Comparison of ENCODE assay signal across 9 cellular contexts in genomic region chr7:5397657-5398237, GRCh38. TPM values are rescaled to one million over a fixed set of nuclear protein-coding genes. Genes with fewer than 3 reads are reported as not detected.
DNase-seq lines count a peak whose midpoint lies in the region; ATAC-seq and TF ChIP-seq lines count a peak whose summit lies in the region.
"Had no signal": no experiment of that assay in that cellular context is flagged by ENCODE, and none has a peak within 500 bp of the region (broad histone marks: within the 10 kb centered on the region; RNA-seq: fewer than 3 reads in every experiment).

No MANE protein-coding gene starts in this region.

- peak overlapping the region; percentile 76 to 91 for H3K4me3 Mint-ChIP-seq in activated T-cell treated with anti-CD3 and anti-CD28 coated beads, Interleukin-2, amount 50 U/mL, for 72 hours
- peak overlapping the region; percentile 84 to 88 (median 86) for H3K4me3 Mint-ChIP-seq in immature natural killer cell

- peaks cover 7 to 11% of the 10 kb centered on the region in 2 donors for H3K36me3 Mint-ChIP-seq in activated T-cell treated with anti-CD3 and anti-CD28 coated beads, Interleukin-2, amount 50 U/mL, for 72 hours (ENCODE audit: insufficient read depth in 2 of 2)
- peaks cover 9 to 15% (median 12%) of the 10 kb centered on the region in 3 donors for H3K36me3 Mint-ChIP-seq in immature natural killer cell

- H3K27me3 ChIP-seq in thyroid gland (no peaks in the 10 kb centered on the region), testis (no peaks in the 10 kb centered on the region)

- DNase-seq in activated T-cell treated with anti-CD3 and anti-CD28 coated beads, Interleukin-2, amount 50 U/mL, for 72 hours: peak in 1 of 2 donors; percentile 28
- DNase-seq in activated T-cell treated with anti-CD3 and anti-CD28 coated beads for 4 hours: no peak
- DNase-seq in RWPE1 (ENCODE audit: low spot score): peak; percentile 24
- DNase-seq in immature natural killer cell: no peak
- DNase-seq in thyroid gland: no peak
- no peak for DNase-seq in superior temporal gyrus (ENCODE audit: extremely low spot score)
- DNase-seq in GDM1 (lab: John Stamatoyannopoulos, UW): no peak
- no peak for DNase-seq in testis
- DNase-seq: WERI-Rb-1 had no signal

- CTCF ChIA-PET in RWPE1 (lab: Yijun Ruan, JAX): interaction anchor here (0.6 to 2.2 kb wide), 3 partner anchors 25 to 161 kb away, joined by 3 to 17 read pairs (median 4); partner anchors contain the start of gene TNRC18

- no peaks in the 10 kb centered on the region for H3K27me3 Mint-ChIP-seq in activated T-cell treated with anti-CD3 and anti-CD28 coated beads, Interleukin-2, amount 50 U/mL, for 72 hours (ENCODE audit: low read depth)
- peaks cover 1 to 9% (median 6%) of the 10 kb centered on the region in 3 donors for H3K27me3 Mint-ChIP-seq in immature natural killer cell (ENCODE audit: low read depth in 3 of 3)

- H3K4me1 Mint-ChIP-seq in activated T-cell treated with anti-CD3 and anti-CD28 coated beads, Interleukin-2, amount 50 U/mL, for 72 hours (ENCODE audit: low read depth): peaks cover 26% of the 10 kb centered on the region
- H3K4me1 Mint-ChIP-seq in immature natural killer cell: peaks cover 40 to 41% of the 10 kb centered on the region in 2 donors

- H3K36me3 ChIP-seq in thyroid gland (peaks cover 11 to 12% of the 10 kb centered on the region in 2 donors), testis (ENCODE audit: low read depth, missing control alignments) (no peaks in the 10 kb centered on the region)

- TF ChIP-seq POLR2A in thyroid gland (IDR thresholded peaks at IDR 0.05) (no peak), testis (IDR thresholded peaks at IDR 0.05) (no peak)

- 77 to 79% methylated on average over 13 of the region's 14 CpGs for WGBS in thyroid gland, 2 donors
- 73 to 75% methylated on average over 13 of the region's 14 CpGs for WGBS in testis, 2 donors

- no peaks in the 10 kb centered on the region for H3K9me3 Mint-ChIP-seq in activated T-cell treated with anti-CD3 and anti-CD28 coated beads, Interleukin-2, amount 50 U/mL, for 72 hours
- H3K9me3 Mint-ChIP-seq in immature natural killer cell: no peaks in the 10 kb centered on the region

- TF ChIP-seq CTCF in RWPE1 (conservative IDR thresholded peaks at IDR 0.05; ENCODE audit: low read depth) (no peak), thyroid gland (IDR thresholded peaks at IDR 0.05) (no peak), testis (IDR thresholded peaks at IDR 0.05) (no peak)

- H3K4me1 ChIP-seq in thyroid gland: peaks cover 0 to 18% of the 10 kb centered on the region in 2 donors
- no peaks in the 10 kb centered on the region for H3K4me1 ChIP-seq in testis

- ATAC-seq in activated T-cell treated with anti-CD3 and anti-CD28 coated beads, Interleukin-2, amount 50 U/mL, for 72 hours (replicated peaks in 1 of 2): no peak

- peak overlapping the region; percentile 94 for H3K27ac ChIP-seq in RWPE1
- peak overlapping the region in 2 of 3 donors; percentile 65 to 74 for H3K27ac ChIP-seq in thyroid gland
- H3K27ac ChIP-seq in testis: peak overlapping the region in 1 of 2 donors; percentile 41
- H3K27ac ChIP-seq: WERI-Rb-1 had no signal

- POLR2A ChIA-PET in RWPE1 (lab: Yijun Ruan, JAX; ENCODE audit: low non-redundant PET): interaction anchor here (0.5 to 1.9 kb wide), 5 partner anchors 24 to 174 kb away, joined by 3 to 15 read pairs (median 3); partner anchors contain the start of gene TNRC18

- H3K9me3 ChIP-seq in thyroid gland (no peaks in the 10 kb centered on the region), testis (no peaks in the 10 kb centered on the region)

- intact Hi-C loops in thyroid gland (cut with DNase I) (no loop called here), testis (cut with DNase I; ENCODE audit: low total_unique reads) (no loop called here)

- H3K27ac Mint-ChIP-seq in activated T-cell treated with anti-CD3 and anti-CD28 coated beads, Interleukin-2, amount 50 U/mL, for 72 hours: peak overlapping the region; percentile 93
- peak overlapping the region; percentile 94 to 98 (median 97) for H3K27ac Mint-ChIP-seq in immature natural killer cell

- H3K4me3 ChIP-seq in thyroid gland (replicated peaks in 1 of 3) (no peak overlapping the region), testis (no peak overlapping the region)

RNA-seq across cellular contexts. Expression of gene TNRC18, which starts 25.9 kb away (rescaled TPM):
- total RNA-seq in activated T-cell treated with anti-CD3 and anti-CD28 coated beads, Interleukin-2, amount 50 U/mL, for 72 hours: 10 to 100 TPM; 67.6 to 69.0 TPM
- polyA plus RNA-seq in immature natural killer cell: 1 to 10 TPM in 2 of 3 donors, under 1 TPM in 1; 0.42 to 4.1 (median 1.0) TPM
- total RNA-seq in thyroid gland: 100 to 1,000 TPM in 2 of 4 donors, 10 to 100 TPM in 2; 47.0 to 173 (median 94.8) TPM
- total RNA-seq in testis: 100 to 1,000 TPM; 117 to 128 TPM
- 56.2 TPM for polyA plus RNA-seq in testis (ENCODE audit: insufficient read depth, low read depth, low replicate concordance)
